In genomic region chr14:105351920-105352871, GRCh38 we compare ENCODE assay signal across 8 cellular contexts. TPM values are rescaled to one million over a fixed set of nuclear protein-coding genes. Genes with fewer than 3 reads are reported as not detected.
DNase-seq lines count a peak whose midpoint lies in the region; ATAC-seq and TF ChIP-seq lines count a peak whose summit lies in the region.

No MANE protein-coding gene starts in this region.

- no peak overlapping the region for H3K27ac ChIP-seq in SK-N-MC
- peak overlapping the region; percentile 33 for H3K27ac ChIP-seq in parathyroid adenoma
- peak overlapping the region in 2 of 4 donors; percentile 33 to 35 for H3K27ac ChIP-seq in tibial nerve

- ATAC-seq in GM21390 (IDR thresholded peaks at IDR 0.05; ENCODE audit: unreplicated experiment) = peak; percentile 57

- H3K27me3 ChIP-seq in BE2C (no peaks in the 10 kb centered on the region), parathyroid adenoma (ENCODE audit: control insufficient read depth, insufficient read depth, low read length) (no peaks in the 10 kb centered on the region), tibial nerve (no peaks in the 10 kb centered on the region)

- peaks cover 3% of the 10 kb centered on the region for H3K4me1 Mint-ChIP-seq in activated naive CD4-positive, alpha-beta T cell treated with anti-CD3 and anti-CD28 coated beads for 36 hours (ENCODE audit: low read depth)

- no peak overlapping the region for H3K4me3 ChIP-seq in BE2C (ENCODE audit: low read depth, low read length)
- H3K4me3 ChIP-seq in SK-N-MC = no peak overlapping the region
- H3K4me3 ChIP-seq in parathyroid adenoma (ENCODE audit: low read depth, low read length) = no peak overlapping the region
- no peak overlapping the region for H3K4me3 ChIP-seq in tibial nerve

- H3K4me1 ChIP-seq in BE2C (no peaks in the 10 kb centered on the region), parathyroid adenoma (peaks cover 3% of the 10 kb centered on the region), tibial nerve (peaks cover 0 to 21% (median 0%) of the 10 kb centered on the region in 4 donors)

- DNase-seq in BE2C (peak; percentile 88), NCI-H1092 treated with DMSO at 0.1 percent for 48 hours (lab: John Stamatoyannopoulos, UW) (peak; percentile 84), SK-N-MC (ENCODE audit: low read depth, low spot score) (peak; percentile 66), glomerular endothelial cell (ENCODE audit: extremely low read depth, low read depth, low spot score) (peak; percentile 58), tibial nerve (ENCODE audit: low spot score in 2 of 2) (peak; percentile 55 to 81)
- peak; percentile 96 for DNase-seq in activated naive CD4-positive, alpha-beta T cell treated with anti-CD3 and anti-CD28 coated beads for 36 hours

- no peak overlapping the region for H3K4me2 ChIP-seq in parathyroid adenoma (ENCODE audit: low read length)

- 57 to 68% methylated on average over 18 to 22 of the region's 27 CpGs for WGBS in tibial nerve, 2 donors

- TF ChIP-seq POLR2A in tibial nerve (IDR thresholded peaks at IDR 0.05) = no peak

- no peak overlapping the region for H3K4me3 Mint-ChIP-seq in activated naive CD4-positive, alpha-beta T cell treated with anti-CD3 and anti-CD28 coated beads for 36 hours

- no peaks in the 10 kb centered on the region for H3K27me3 Mint-ChIP-seq in activated naive CD4-positive, alpha-beta T cell treated with anti-CD3 and anti-CD28 coated beads for 36 hours (ENCODE audit: low read depth)

- H3K9me3 Mint-ChIP-seq in activated naive CD4-positive, alpha-beta T cell treated with anti-CD3 and anti-CD28 coated beads for 36 hours = no peaks in the 10 kb centered on the region

- no peaks in the 10 kb centered on the region for H3K9me3 ChIP-seq in BE2C
- no peaks in the 10 kb centered on the region for H3K9me3 ChIP-seq in SK-N-MC (ENCODE audit: low read depth, low read length)
- no peaks in the 10 kb centered on the region for H3K9me3 ChIP-seq in parathyroid adenoma (ENCODE audit: control insufficient read depth, low read length)
- no peaks in the 10 kb centered on the region for H3K9me3 ChIP-seq in tibial nerve

- TF ChIP-seq CTCF in BE2C (IDR thresholded peaks at IDR 0.05; ENCODE audit: low read depth, low read length) (peak; percentile 95), parathyroid adenoma (IDR thresholded peaks at IDR 0.05) (peak; percentile 90), tibial nerve (IDR thresholded peaks at IDR 0.05) (peak; percentile 74 to 91 (median 83))

- no peak overlapping the region for H2AFZ ChIP-seq in parathyroid adenoma

- intact Hi-C loops in activated naive CD4-positive, alpha-beta T cell treated with anti-CD3 and anti-CD28 coated beads for 36 hours (cut with micrococcal nuclease) = loop anchor here (1.0 kb wide), 2 partner anchors 149 to 262 kb away; no protein-coding TSS in a partner anchor

- no peaks in the 10 kb centered on the region for H3K36me3 ChIP-seq in BE2C
- no peaks in the 10 kb centered on the region for H3K36me3 ChIP-seq in SK-N-MC (ENCODE audit: insufficient read depth, low read length)
- H3K36me3 ChIP-seq in parathyroid adenoma (ENCODE audit: control insufficient read depth, insufficient read depth, low read length) = no peaks in the 10 kb centered on the region
- H3K36me3 ChIP-seq in tibial nerve = peaks cover 0 to 70% (median 4%) of the 10 kb centered on the region in 3 donors

- no peak overlapping the region for H3K27ac Mint-ChIP-seq in activated naive CD4-positive, alpha-beta T cell treated with anti-CD3 and anti-CD28 coated beads for 36 hours

- H3K79me2 ChIP-seq in parathyroid adenoma = peaks cover 7% of the 10 kb centered on the region

- TF ChIP-seq EP300 in tibial nerve (IDR thresholded peaks at IDR 0.05) = peak in 1 of 2 donors; percentile 37

- no peak overlapping the region for H3K9ac ChIP-seq in SK-N-MC (ENCODE audit: insufficient read length)
- H3K9ac ChIP-seq in parathyroid adenoma = no peak overlapping the region

- no peaks in the 10 kb centered on the region for H3K36me3 Mint-ChIP-seq in activated naive CD4-positive, alpha-beta T cell treated with anti-CD3 and anti-CD28 coated beads for 36 hours (ENCODE audit: low read depth)

- CTCF ChIA-PET in activated naive CD4-positive, alpha-beta T cell treated with anti-CD3 and anti-CD28 coated beads for 36 hours (lab: Charles Lee) = interaction anchor here (0.6 to 1.8 kb wide), 18 partner anchors 10 to 335 kb away, joined by 3 to 8 read pairs (median 3); no protein-coding TSS in a partner anchor

RNA-seq across cellular contexts. Expression of gene PACS2, which starts 37.6 kb away (rescaled TPM):
- 22.5 TPM for polyA plus RNA-seq in BE2C (2012; ENCODE audit: insufficient read depth, insufficient read length, low read depth)
- 10 to 100 TPM; 25.1 to 29.6 TPM for total RNA-seq in activated naive CD4-positive, alpha-beta T cell treated with anti-CD3 and anti-CD28 coated beads for 36 hours
- total RNA-seq in glomerular endothelial cell (82.9 and 124 TPM in 2 replicates), tibial nerve (100 to 1,000 TPM; 142 to 225 (median 183) TPM)

RNA-seq across cellular contexts. Expression of gene TEX22, which starts 46.1 kb away (rescaled TPM):
- polyA plus RNA-seq in BE2C (2012; ENCODE audit: insufficient read depth, insufficient read length, low read depth) = 2.7 TPM
- 1 to 10 TPM; 2.0 to 2.6 TPM for total RNA-seq in activated naive CD4-positive, alpha-beta T cell treated with anti-CD3 and anti-CD28 coated beads for 36 hours
- 0.15 and 0.18 TPM in 2 replicates for total RNA-seq in glomerular endothelial cell
- 1 to 10 TPM in 2 of 4 donors, under 1 TPM in 2; 0.84 to 1.3 (median 1.0) TPM for total RNA-seq in tibial nerve

RNA-seq across cellular contexts. Expression of gene BRF1, which starts 51.4 kb away (rescaled TPM):
- 43.4 TPM for polyA plus RNA-seq in BE2C (2012; ENCODE audit: insufficient read depth, insufficient read length, low read depth)
- total RNA-seq in activated naive CD4-positive, alpha-beta T cell treated with anti-CD3 and anti-CD28 coated beads for 36 hours = 10 to 100 TPM; 20.6 to 23.4 TPM
- total RNA-seq in glomerular endothelial cell (37.9 and 63.4 TPM in 2 replicates), tibial nerve (100 to 1,000 TPM in 2 of 4 donors, 10 to 100 TPM in 2; 77.6 to 114 (median 99.5) TPM)
